In genomic region chr9:69115621-69116020, GRCh38 we compare ENCODE assay signal across 24 cellular contexts. TPM values are rescaled to one million over a fixed set of nuclear protein-coding genes. Genes with fewer than 3 reads are reported as not detected.
DNase-seq lines count a peak whose midpoint lies in the region; ATAC-seq and TF ChIP-seq lines count a peak whose summit lies in the region.
"Had no signal": no experiment of that assay in that cellular context is flagged by ENCODE, and none has a peak within 500 bp of the region (broad histone marks: within the 10 kb centered on the region; RNA-seq: fewer than 3 reads in every experiment).

No MANE protein-coding gene starts in this region.

- no peaks in the 10 kb centered on the region for H3K4me1 ChIP-seq in upper lobe of right lung
- no peaks in the 10 kb centered on the region for H3K4me1 ChIP-seq in MM.1S (ENCODE audit: low read length)
- H3K4me1 ChIP-seq: foreskin keratinocyte, SJSA1 had no signal

- intact Hi-C loops in upper lobe of right lung (cut with DNase I), result no loop called here

- H3K4me2 ChIP-seq in MM.1S (ENCODE audit: low read depth, low read length), result no peak overlapping the region

- H3K27ac ChIP-seq in upper lobe of right lung (no peak overlapping the region), MM.1S (ENCODE audit: low read length) (no peak overlapping the region)
- H3K27ac ChIP-seq: cardiac muscle cell, foreskin keratinocyte, SJSA1, thoracic aorta had no signal

- H3K9me2 ChIP-seq in MM.1S (replicated peaks; ENCODE audit: insufficient read depth, low read length), result no peaks in the 10 kb centered on the region

- no peak for ATAC-seq in upper lobe of right lung
- no peak for ATAC-seq in HG03045 (IDR thresholded peaks at IDR 0.05; ENCODE audit: unreplicated experiment)
- ATAC-seq: foreskin keratinocyte; naive thymus-derived CD4-positive, alpha-beta T cell had no signal

- no peak overlapping the region for H3K4me3 ChIP-seq in cardiac fibroblast (replicated peaks in 1 of 2; ENCODE audit: low read depth in 2 of 2, low read length in 2 of 2)
- H3K4me3 ChIP-seq in foreskin fibroblast (ENCODE audit: low read depth in 1 of 2, low read length in 2 of 2), result no peak overlapping the region
- H3K4me3 ChIP-seq in upper lobe of right lung, result no peak overlapping the region
- no peak overlapping the region for H3K4me3 ChIP-seq in MM.1S (ENCODE audit: low read length)
- H3K4me3 ChIP-seq: cardiac muscle cell, SJSA1, thoracic aorta had no signal

- TF ChIP-seq CTCF in cardiac fibroblast (IDR thresholded peaks at IDR 0.05; ENCODE audit: low read depth, low read length) (no peak), foreskin fibroblast (IDR thresholded peaks at IDR 0.05; ENCODE audit: low read depth, low read length) (no peak), upper lobe of right lung (IDR thresholded peaks at IDR 0.05) (no peak), MM.1S (IDR thresholded peaks at IDR 0.05; ENCODE audit: low read length) (no peak)

- H3F3A ChIP-seq in MM.1S (ENCODE audit: insufficient read depth, low read length), result no peaks in the 10 kb centered on the region

- H3K27me3 ChIP-seq in upper lobe of right lung, result no peaks in the 10 kb centered on the region
- no peaks in the 10 kb centered on the region for H3K27me3 ChIP-seq in MM.1S (replicated peaks; ENCODE audit: insufficient read depth, low read length)
- H3K27me3 ChIP-seq: foreskin keratinocyte, SJSA1 had no signal

- H2AFZ ChIP-seq in MM.1S (ENCODE audit: low read length), result no peak overlapping the region

- H3K79me2 ChIP-seq in MM.1S (ENCODE audit: low read length), result no peaks in the 10 kb centered on the region

- H3K9me3 ChIP-seq in upper lobe of right lung (no peaks in the 10 kb centered on the region), MM.1S (replicated peaks; ENCODE audit: insufficient read depth, low read length) (no peaks in the 10 kb centered on the region)
- H3K9me3 ChIP-seq: SJSA1, thoracic aorta had no signal

- H4K20me1 ChIP-seq in MM.1S (ENCODE audit: insufficient read depth, low read length), result no peaks in the 10 kb centered on the region

- DNase-seq in AG08396 (ENCODE audit: low spot score) (peak; percentile 30), HCEC 1CT (peak; percentile 49), cardiac fibroblast (ENCODE audit: low read depth in 2 of 2) (peak; percentile 38 to 64), foreskin fibroblast (peak; percentile 45 to 77), upper lobe of right lung (no peak), MM.1S (no peak)
- no peak for DNase-seq in stimulated activated CD4-positive, alpha-beta T cell treated with anti-CD3 and anti-CD28 coated beads, Interleukin-2, amount 100 ng/mL, for 24 hours
- DNase-seq: activated gamma-delta T cell treated with Interleukin-2 at 50 U/mL for 16 hours; activated T-cell treated with anti-CD3 and anti-CD28 coated beads, Interleukin-2, amount 50 U/mL, for 24 hours; CD4-positive, CD25-positive, alpha-beta regulatory T cell; cortex of kidney; endodermal cell; foreskin keratinocyte; KG1; naive thymus-derived CD4-positive, alpha-beta T cell; NCI-H1436 treated with DMSO at 0.1 percent for 48 hours; NCI-H510A; nucleus accumbens; stimulated activated CD4-positive, alpha-beta T cell treated with anti-CD3 and anti-CD28 coated beads, Interleukin-4, amount 100 ng/mL, for 24 hours; stimulated activated naive CD4-positive, alpha-beta T cell had no signal

- H3K36me3 ChIP-seq in upper lobe of right lung (no peaks in the 10 kb centered on the region), MM.1S (replicated peaks; ENCODE audit: insufficient read depth, low read length) (no peaks in the 10 kb centered on the region)
- H3K36me3 ChIP-seq: cardiac muscle cell, SJSA1, thoracic aorta had no signal

- H3K9ac ChIP-seq in MM.1S (ENCODE audit: low read length), result no peak overlapping the region

RNA-seq across cellular contexts. Expression of gene TJP2, which starts 58.5 kb away (rescaled TPM):
- 131 TPM for total RNA-seq in upper lobe of right lung

Comparison
In these comparisons a context has a peak if more than half of its experiments do, and no peak if none do; other contexts are left out.
1. DNase-seq: peak in AG08396 (single experiment), HCEC 1CT (single experiment), cardiac fibroblast (2 of 2) and foreskin fibroblast (2 of 2); none in upper lobe of right lung (single experiment), stimulated activated CD4-positive, alpha-beta T cell treated with anti-CD3 and anti-CD28 coated beads, Interleukin-2, amount 100 ng/mL, for 24 hours (0 of 2) and MM.1S (single experiment).